In genomic region chr1:203676455-203676854, GRCh38 we compare ENCODE assay signal across 12 cellular contexts. TPM values are rescaled to one million over a fixed set of nuclear protein-coding genes. Genes with fewer than 3 reads are reported as not detected.
DNase-seq lines count a peak whose midpoint lies in the region; ATAC-seq and TF ChIP-seq lines count a peak whose summit lies in the region.
"Had no signal": no experiment of that assay in that cellular context is flagged by ENCODE, and none has a peak within 500 bp of the region (broad histone marks: within the 10 kb centered on the region; RNA-seq: fewer than 3 reads in every experiment).

No MANE protein-coding gene starts in this region.

- H3K4me3 Mint-ChIP-seq in nephron progenitor cell (no peak overlapping the region), glutamatergic neuron (ENCODE audit: unreplicated experiment) (no peak overlapping the region)
- H3K4me3 Mint-ChIP-seq: neural progenitor cell had no signal

- no peak overlapping the region; the same call in 1 of the 2 replicates for H3K23ac ChIP-seq in IMR-90 (ENCODE audit: low read depth, low read length)

- H3K9me3 Mint-ChIP-seq in nephron progenitor cell (no peaks in the 10 kb centered on the region), glutamatergic neuron (ENCODE audit: unreplicated experiment) (peaks cover 2% of the 10 kb centered on the region)
- H3K9me3 Mint-ChIP-seq: neural progenitor cell had no signal

- TF ChIP-seq RAD21 in IMR-90 (IDR thresholded peaks at IDR 0.05; ENCODE audit: low read length), result no peak

- intact Hi-C loops in IMR-90 (cut with micrococcal nuclease), result no loop called here

- no peaks in the 10 kb centered on the region for H3K27me3 ChIP-seq in BLaER1 treated with 17β-estradiol and CSF1 and Interleukin-3, amounts not matched to agents 10 nM and 100 nM
- no peaks in the 10 kb centered on the region for H3K27me3 ChIP-seq in IMR-90 (ENCODE audit: control insufficient read depth, insufficient read depth, low read length)
- H3K27me3 ChIP-seq: neural progenitor cell had no signal

- no peak overlapping the region for H4K91ac ChIP-seq in IMR-90 (ENCODE audit: insufficient read depth, low read depth, low read length)

- H3K27me3 Mint-ChIP-seq in nephron progenitor cell (ENCODE audit: low read depth, poor library complexity) (peaks cover 15% of the 10 kb centered on the region), glutamatergic neuron (ENCODE audit: unreplicated experiment) (peaks cover 6% of the 10 kb centered on the region)

- H4K20me1 ChIP-seq in BLaER1 treated with 17β-estradiol and CSF1 and Interleukin-3, amounts not matched to agents 10 nM and 100 nM, result peaks cover 0 to 71% (median 9%) of the 10 kb centered on the region in 11 experiments; a peak in 8 of 22 replicates
- peaks cover 85% of the 10 kb centered on the region for H4K20me1 ChIP-seq in IMR-90 (ENCODE audit: insufficient read depth, low read length)

- H2AFZ ChIP-seq in IMR-90 (replicated peaks; ENCODE audit: low read length, poor library complexity), result no peak overlapping the region
- H2AFZ ChIP-seq: neural progenitor cell had no signal

- no peak overlapping the region for H2AK9ac ChIP-seq in IMR-90 (replicated peaks; ENCODE audit: low read depth, low read length, poor library complexity)

- H2BK20ac ChIP-seq in IMR-90 (ENCODE audit: low read depth, low read length), result no peak overlapping the region

- peak overlapping the region in 10 of 11 experiments; percentile 58 to 96 (median 92); a peak in 20 of 22 replicates for H3K27ac ChIP-seq in BLaER1 treated with 17β-estradiol and CSF1 and Interleukin-3, amounts not matched to agents 10 nM and 100 nM
- H3K27ac ChIP-seq in IMR-90 (ENCODE audit: insufficient read depth, low read length) (0 out of 2 replicates have a peak overlapping the region, but pooled peaks have one; percentile 9), coronary artery (peak overlapping the region; percentile 37 to 57)
- H3K27ac ChIP-seq: neural progenitor cell had no signal

- H3K27ac Mint-ChIP-seq in nephron progenitor cell (peak overlapping the region; percentile 42), glutamatergic neuron (ENCODE audit: unreplicated experiment) (no peak overlapping the region)

- TF ChIP-seq POLR2A in IMR-90 (IDR thresholded peaks at IDR 0.05; ENCODE audit: low read depth, low read length), result no peak

- peak overlapping the region in 8 of 11 experiments; percentile 19 to 78 (median 46); a peak in 8 of 22 replicates for H3K9ac ChIP-seq in BLaER1 treated with 17β-estradiol and CSF1 and Interleukin-3, amounts not matched to agents 10 nM and 100 nM
- no peak overlapping the region for H3K9ac ChIP-seq in IMR-90 (ENCODE audit: low read depth, low read length)
- H3K9ac ChIP-seq: neural progenitor cell had no signal

- H4K5ac ChIP-seq in IMR-90 (ENCODE audit: low read depth, low read length), result no peak overlapping the region

- no peak overlapping the region for H2BK120ac ChIP-seq in IMR-90 (ENCODE audit: low read depth, low read length)

- H3K4me1 Mint-ChIP-seq in nephron progenitor cell, result peaks cover 59% of the 10 kb centered on the region
- peaks cover 14% of the 10 kb centered on the region for H3K4me1 Mint-ChIP-seq in glutamatergic neuron (ENCODE audit: low read depth, unreplicated experiment)

- H2BK15ac ChIP-seq in IMR-90 (ENCODE audit: low read depth, low read length), result no peak overlapping the region

- DNase-seq in IMR-90 (no peak), coronary artery (ENCODE audit: low spot score) (no peak), nephron progenitor cell (no peak), glutamatergic neuron (no peak), omental fat pad (ENCODE audit: low spot score) (no peak)
- DNase-seq: effector CD4-positive, alpha-beta T cell; MM.1S; stimulated activated CD4-positive, alpha-beta T cell treated with anti-CD3 and anti-CD28 coated beads, Interleukin-1b, Interleukin-23, amount 100 ng/mL, for 48 hours had no signal

- in situ Hi-C loops in IMR-90 (cut with MboI; ENCODE audit: low sequenced_read_pairs), result no loop called here

- no TSS peak for BruUV-seq in IMR-90 (replicated peaks; lab: Mats Ljungman, UMichigan)

- 0 out of 22 replicates have a peak, but pooled peaks cover 0 to 4% (median 0%) of the 10 kb centered on the region in 11 experiments for H3K9me3 ChIP-seq in BLaER1 treated with 17β-estradiol and CSF1 and Interleukin-3, amounts not matched to agents 10 nM and 100 nM (replicated peaks in 1 of 11)
- H3K9me3 ChIP-seq in IMR-90 (ENCODE audit: control insufficient read depth, insufficient read depth, low read length), result no peaks in the 10 kb centered on the region

- H3K36me3 ChIP-seq in BLaER1 treated with 17β-estradiol and CSF1 and Interleukin-3, amounts not matched to agents 10 nM and 100 nM, result peaks cover 15 to 41% (median 22%) of the 10 kb centered on the region in 11 experiments; a peak in 20 of 22 replicates
- H3K36me3 ChIP-seq in IMR-90 (ENCODE audit: control insufficient read depth, insufficient read depth, low read length), result peaks cover 6% of the 10 kb centered on the region
- H3K36me3 ChIP-seq: neural progenitor cell had no signal

- H3K79me1 ChIP-seq in IMR-90 (ENCODE audit: low read depth in 1 of 2, low read length in 2 of 2), result peaks cover 33 to 87% of the 10 kb centered on the region in 2 experiments

- H2BK5ac ChIP-seq in IMR-90 (ENCODE audit: low read depth, low read length, poor library complexity, severe bottlenecking), result no peak overlapping the region

- H3K56ac ChIP-seq in IMR-90 (ENCODE audit: extremely low read depth, insufficient read depth, low read length), result no peak overlapping the region

- peak overlapping the region; percentile 25; the same call in 1 of the 2 replicates for H3K14ac ChIP-seq in IMR-90 (replicated peaks; ENCODE audit: low read depth, low read length)

- dilution Hi-C loops in IMR-90 (cut with HindIII; ENCODE audit: low sequenced_read_pairs, unreplicated experiment), result no loop called here

- H3K18ac ChIP-seq in IMR-90 (ENCODE audit: low read depth, low read length), result no peak overlapping the region

- H3K36me3 Mint-ChIP-seq in nephron progenitor cell (ENCODE audit: low read depth) (no peaks in the 10 kb centered on the region), glutamatergic neuron (ENCODE audit: unreplicated experiment) (no peaks in the 10 kb centered on the region)

- H3K4me2 ChIP-seq in BLaER1 treated with 17β-estradiol and CSF1 and Interleukin-3, amounts not matched to agents 10 nM and 100 nM, result peak overlapping the region; percentile 68 to 97 (median 90)
- no peak overlapping the region for H3K4me2 ChIP-seq in IMR-90 (ENCODE audit: low read depth, low read length)
- H3K4me2 ChIP-seq: neural progenitor cell had no signal

- POLR2A ChIA-PET in IMR-90 (lab: Charles Lee; ENCODE audit: unreplicated experiment), result no interaction called here

- no peak for ATAC-seq in IMR-90 (ENCODE audit: low read depth)
- ATAC-seq in GM18517 (IDR thresholded peaks at IDR 0.05; ENCODE audit: unreplicated experiment), result no peak
- ATAC-seq in omental fat pad (ENCODE audit: low FRiP score), result no peak
- ATAC-seq in GM19463 (IDR thresholded peaks at IDR 0.05; ENCODE audit: unreplicated experiment), result no peak

- H2AK5ac ChIP-seq in IMR-90 (ENCODE audit: low read depth, low read length), result no peak overlapping the region

- H3K4me1 ChIP-seq in BLaER1 treated with 17β-estradiol and CSF1 and Interleukin-3, amounts not matched to agents 10 nM and 100 nM, result peaks cover 51 to 67% (median 62%) of the 10 kb centered on the region in 10 experiments
- peaks cover 30% of the 10 kb centered on the region for H3K4me1 ChIP-seq in IMR-90 (ENCODE audit: control insufficient read depth, insufficient read depth, low read length)

- no peak overlapping the region for H3K4ac ChIP-seq in IMR-90 (ENCODE audit: low read depth, low read length)

- no CpG with 5 or more reads among the region's 3 CpGs for WGBS in IMR-90 (ENCODE audit: extremely low coverage in 2 of 2, insufficient read length in 1 of 2), 2 experiments

- no peak overlapping the region for H3K4me3 ChIP-seq in BLaER1 treated with 17β-estradiol and CSF1 and Interleukin-3, amounts not matched to agents 10 nM and 100 nM
- H3K4me3 ChIP-seq in IMR-90 (ENCODE audit: insufficient read depth, low read depth, low read length) (no peak overlapping the region), coronary artery (no peak overlapping the region)
- H3K4me3 ChIP-seq: neural progenitor cell had no signal

- CTCF ChIA-PET in IMR-90 (lab: Yijun Ruan, JAX), result no interaction called here

- TF ChIP-seq CTCF in IMR-90 (conservative IDR thresholded peaks at IDR 0.05; ENCODE audit: low read depth, low read length) (0 out of 2 replicates have a peak, but pooled peaks have one; percentile 10), coronary artery (IDR thresholded peaks at IDR 0.05) (no peak), nephron progenitor cell (IDR thresholded peaks at IDR 0.05) (no peak), glutamatergic neuron (IDR thresholded peaks at IDR 0.05; ENCODE audit: partially characterized antibody, unreplicated experiment) (no peak), omental fat pad (IDR thresholded peaks at IDR 0.05) (no peak)

- peak overlapping the region in 1 of 2 experiments; percentile 6; a peak in 1 of 4 replicates for H4K8ac ChIP-seq in IMR-90 (ENCODE audit: low read depth in 2 of 2, low read length in 2 of 2)

- H3K9me1 ChIP-seq in IMR-90 (ENCODE audit: insufficient read depth, low read length), result peaks cover 48% of the 10 kb centered on the region

TF ChIP-seq in IMR-90, 13 proteins besides CTCF, POLR2A, EP300 and RAD21 (continues in another document):
- TF ChIP-seq MXI1 (IDR thresholded peaks at IDR 0.05; ENCODE audit: borderline replicate concordance, low read depth, low read length) (no peak), CHD1 (IDR thresholded peaks at IDR 0.05; ENCODE audit: low read depth, low read length) (no peak), NFE2L2 (IDR thresholded peaks at IDR 0.05; ENCODE audit: low read depth, low read length) (no peak), ELK1 (IDR thresholded peaks at IDR 0.05; ENCODE audit: borderline replicate concordance, low read depth, low read length) (no peak), FOS (IDR thresholded peaks at IDR 0.05; ENCODE audit: low read depth, low read length) (no peak), MAZ (IDR thresholded peaks at IDR 0.05; ENCODE audit: borderline replicate concordance, low read depth, low read length) (no peak)

RNA-seq across cellular contexts. Expression of gene ATP2B4, which starts 49.8 kb away (rescaled TPM):
- 290 and 311 TPM in 2 replicates for total RNA-seq in IMR-90 (2012; rRNA removed)
- 172 TPM in 2 replicates for polyA plus RNA-seq in IMR-90 (2012; rRNA removed)
- 65.5 and 87.1 TPM in 2 replicates for polyA plus RNA-seq in IMR-90 (2012; cell fraction: cytosol; rRNA removed)
- 90.6 and 259 TPM in 2 replicates for polyA plus RNA-seq in IMR-90 (2012; cell fraction: nucleus; rRNA removed; ENCODE audit: low replicate concordance)
- total RNA-seq in glutamatergic neuron (ENCODE audit: unreplicated experiment), result 17.4 TPM
- 100 to 1,000 TPM in 3 of 4 donors, 10 to 100 TPM in 1; 90.4 to 212 (median 146) TPM for total RNA-seq in omental fat pad

Comparison
In these comparisons a context has a peak if more than half of its experiments do, and no peak if none do; other contexts are left out.
1. H3K27ac ChIP-seq: peak in every context shown above with its lines; median percentile 92 in BLaER1 treated with 17β-estradiol and CSF1 and Interleukin-3, amounts not matched to agents 10 nM and 100 nM; 47 in coronary artery; 9 in IMR-90.